In genomic region chrX:8773117-8773516, GRCh38 we compare ENCODE assay signal across 23 cellular contexts. TPM values are rescaled to one million over a fixed set of nuclear protein-coding genes. Genes with fewer than 3 reads are reported as not detected.
"Had no signal": no experiment of that assay in that cellular context is flagged by ENCODE, and none has a peak within 500 bp of the region (broad histone marks: within the 10 kb centered on the region; RNA-seq: fewer than 3 reads in every experiment).

No MANE protein-coding gene starts in this region.

- H3K36me3 Mint-ChIP-seq: IgD-negative memory B cell had no signal

- H3K27me3 ChIP-seq: SJCRH30 had no signal

- H3K9me3 Mint-ChIP-seq: IgD-negative memory B cell had no signal

- H3K4me3 Mint-ChIP-seq: IgD-negative memory B cell had no signal

- H3K27ac Mint-ChIP-seq: IgD-negative memory B cell had no signal

- H3K36me3 ChIP-seq: SJCRH30 had no signal

- H3K9me3 ChIP-seq: SJCRH30 had no signal

- H3K9ac ChIP-seq: KMS-11 had no signal

- H3K4me3 ChIP-seq: K562, SJCRH30 had no signal

- H3K27ac ChIP-seq: KMS-11, RWPE1, SJCRH30 had no signal

- DNase-seq: Kasumi-1, MV-4-11, NCI-H1048, NCI-H1105, NCI-H1417, NCI-H1436 treated with DMSO at 0.1 percent for 48 hours, NCI-H1694, NCI-H187 treated with DMSO at 0.1 percent for 48 hours, NCI-H2029 treated with DMSO at 0.1 percent for 48 hours, NCI-H2227 treated with DMSO at 0.1 percent for 48 hours, NCI-H524, NCI-H526 treated with DMSO at 0.1 percent for 48 hours, NCI-H748 treated with DMSO at 0.1 percent for 48 hours, SHP77 treated with DMSO at 0.1 percent for 48 hours, SJCRH30 had no signal

- ATAC-seq: K562, Panc1, SK-N-SH treated with all-trans-retinoic acid at 6 μM for 48 hours had no signal

- H3K4me2 ChIP-seq: KMS-11 had no signal

- H3K4me1 Mint-ChIP-seq: IgD-negative memory B cell had no signal

- H3K4me1 ChIP-seq: SJCRH30 had no signal

RNA-seq across cellular contexts. Expression of gene FAM9A, which starts 28.1 kb away (rescaled TPM):
- total RNA-seq: K562, M059J, NCI-H460, SJCRH30 had no signal
- polyA plus RNA-seq: IgD-negative memory B cell had no signal

RNA-seq across cellular contexts. Expression of gene ANOS1, which starts 41.2 kb away (rescaled TPM):
- total RNA-seq: NCI-H460, SJCRH30 had no signal
- polyA plus RNA-seq: IgD-negative memory B cell, K562 had no signal
